ENCODE assay signal across 8 cellular contexts in the genomic region with DNA sequence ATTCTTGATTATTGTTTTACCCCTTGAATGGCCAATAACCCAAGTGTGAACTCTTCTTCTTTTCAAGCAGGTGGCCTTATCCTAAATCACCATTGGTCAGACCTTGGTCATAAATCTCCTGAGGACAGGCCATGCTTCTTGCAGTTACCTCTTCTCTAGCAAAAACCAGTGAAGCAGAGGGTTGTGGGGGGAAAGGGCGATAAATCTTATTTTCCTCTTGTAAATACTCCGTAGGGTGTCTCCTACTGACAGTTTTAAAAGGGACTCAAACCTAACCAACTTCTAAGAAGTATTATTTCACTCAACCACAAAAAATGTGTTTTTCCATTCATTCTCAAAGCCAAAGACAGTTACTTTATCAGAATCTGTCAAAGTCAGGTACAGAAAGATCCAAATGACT.
"Had no signal": no experiment of that assay in that cellular context is flagged by ENCODE, and none has a peak within 500 bp of the region (broad histone marks: within the 10 kb centered on the region; RNA-seq: fewer than 3 reads in every experiment).

No MANE protein-coding gene starts in this region.

- FAIRE-seq: HepG2 had no signal

- H3K36me3 ChIP-seq: HAP-1 had no signal

- H3K9me3 ChIP-seq: HAP-1 had no signal

- DNase-seq: GM23248, GOT3, H7, HFFc6 had no signal

- H3K4me3 ChIP-seq: GM23248, HAP-1 had no signal

- H3K27ac ChIP-seq: GM23248, HL-60, KMS-11 had no signal

- H3K4me1 ChIP-seq: HAP-1 had no signal
